ENCODE assay signal across 8 cellular contexts in genomic region chr17:78645421-78646295, GRCh38.
DNase-seq lines count a peak whose midpoint lies in the region; TF ChIP-seq lines count a peak whose summit lies in the region.

No MANE protein-coding gene starts in this region.

- H3K27me3 ChIP-seq in Peyer's patch: no peaks in the 10 kb centered on the region

- H3K9me3 Mint-ChIP-seq in osteocyte (ENCODE audit: unreplicated experiment): no peaks in the 10 kb centered on the region

- H3K27me3 Mint-ChIP-seq in osteocyte (ENCODE audit: unreplicated experiment): no peaks in the 10 kb centered on the region

- no peaks in the 10 kb centered on the region for H3K9me3 ChIP-seq in Peyer's patch

- H3K27ac ChIP-seq in Peyer's patch: peak overlapping the region in 3 of 4 donors; percentile 6 to 21 (median 13)

- TF ChIP-seq CTCF in Peyer's patch (IDR thresholded peaks at IDR 0.05) (no peak), osteocyte (IDR thresholded peaks at IDR 0.05) (no peak)

- H3K27ac Mint-ChIP-seq in osteocyte (ENCODE audit: unreplicated experiment): no peak overlapping the region

- H3K4me3 Mint-ChIP-seq in osteocyte (ENCODE audit: unreplicated experiment): no peak overlapping the region

- no peaks in the 10 kb centered on the region for H3K36me3 ChIP-seq in Peyer's patch

- H3K4me1 ChIP-seq in Peyer's patch: no peaks in the 10 kb centered on the region

- TF ChIP-seq POLR2A in Peyer's patch (IDR thresholded peaks at IDR 0.05): no peak

- peak overlapping the region in 1 of 4 donors; percentile 16 for H3K4me3 ChIP-seq in Peyer's patch

- DNase-seq in GM19238 (ENCODE audit: insufficient read length, low spot score): peak; percentile 57
- DNase-seq in Peyer's patch: peak in 2 of 3 donors; percentile 83 to 90
- DNase-seq in activated naive CD4-positive, alpha-beta T cell treated with anti-CD3 and anti-CD28 coated beads, Interleukin-2, amount 50 U/mL, for 16 hours: peak; percentile 61
- peak; percentile 28 for DNase-seq in kidney tubule cell (ENCODE audit: low spot score)
- peak; percentile 31 to 32 for DNase-seq in stimulated activated CD8-positive, alpha-beta memory T cell treated with anti-CD3 and anti-CD28 coated beads, Interleukin-2, amount 100 ng/mL, for 48 hours (ENCODE audit: low read depth in 2 of 2)
- DNase-seq in occipital lobe (lab: John Stamatoyannopoulos, UW): no peak
- no peak for DNase-seq in NCI-H526 treated with DMSO at 0.1 percent for 48 hours (lab: John Stamatoyannopoulos, UW)
- DNase-seq in osteocyte (ENCODE audit: extremely low spot score, unreplicated experiment): no peak

- H3K36me3 Mint-ChIP-seq in osteocyte (ENCODE audit: unreplicated experiment): no peaks in the 10 kb centered on the region

- peaks cover 12% of the 10 kb centered on the region for H3K4me1 Mint-ChIP-seq in osteocyte (ENCODE audit: unreplicated experiment)

Comparison
In these comparisons a context has a peak if more than half of its experiments do, and no peak if none do; other contexts are left out.
1. DNase-seq: peak in GM19238 (single experiment), Peyer's patch (2 of 3), activated naive CD4-positive, alpha-beta T cell treated with anti-CD3 and anti-CD28 coated beads, Interleukin-2, amount 50 U/mL, for 16 hours (single experiment), kidney tubule cell (single experiment) and stimulated activated CD8-positive, alpha-beta memory T cell treated with anti-CD3 and anti-CD28 coated beads, Interleukin-2, amount 100 ng/mL, for 48 hours (2 of 2); none in occipital lobe (single experiment), NCI-H526 treated with DMSO at 0.1 percent for 48 hours (single experiment) and osteocyte (single experiment).